Comparison of ENCODE assay signal across 23 cellular contexts in the genomic region with DNA sequence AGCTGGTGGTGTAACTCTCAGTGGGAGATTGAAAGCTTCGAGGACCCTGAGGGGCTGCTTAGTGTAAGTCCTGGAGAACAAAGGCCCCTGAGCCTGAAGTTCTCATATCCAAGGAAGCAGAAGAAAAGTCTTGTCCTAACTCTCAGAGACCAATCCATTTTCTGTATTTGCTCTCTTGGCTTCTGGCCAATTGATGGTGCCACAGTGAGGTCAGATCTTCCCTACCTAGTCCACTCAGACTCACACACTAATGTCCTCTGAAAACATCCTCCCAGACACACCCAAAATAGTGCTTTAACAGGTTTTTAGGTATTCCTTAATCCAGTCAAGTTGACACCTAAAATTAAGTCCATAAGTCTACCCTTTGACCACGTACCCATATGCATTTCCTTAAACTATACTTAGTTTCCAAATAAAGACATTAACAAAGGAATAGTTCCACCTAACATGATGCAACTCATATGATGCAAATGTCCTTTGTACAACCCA. TPM values are rescaled to one million over a fixed set of nuclear protein-coding genes. Genes with fewer than 3 reads are reported as not detected.
A peak's percentile ranks its signal among the peaks of the same experiment; 100 is the strongest.
DNase-seq lines count a peak whose midpoint lies in the region; ATAC-seq and TF ChIP-seq lines count a peak whose summit lies in the region.
"Had no signal": no experiment of that assay in that cellular context is flagged by ENCODE, and none has a peak within 500 bp of the region (broad histone marks: within the 10 kb centered on the region; RNA-seq: fewer than 3 reads in every experiment).

No MANE protein-coding gene starts in this region.

- no peaks in the 10 kb centered on the region for H4K20me1 ChIP-seq in mammary epithelial cell (ENCODE audit: insufficient read depth, low read length)

- no peak for TF ChIP-seq CTCF in MCF 10A (IDR thresholded peaks at IDR 0.05; ENCODE audit: unreplicated experiment)
- no peak for TF ChIP-seq CTCF in mammary epithelial cell (conservative IDR thresholded peaks at IDR 0.05 in 1 of 2, IDR thresholded peaks at IDR 0.05 in 1 of 2; ENCODE audit: extremely low read depth in 1 of 2, insufficient read depth in 1 of 2, low read depth in 1 of 2, low read length in 2 of 2)

- no peaks in the 10 kb centered on the region for H3K27me3 Mint-ChIP-seq in MCF 10A (ENCODE audit: insufficient read depth, unreplicated experiment)

- H3K4me1 Mint-ChIP-seq in MCF 10A (ENCODE audit: insufficient read depth, unreplicated experiment), result peaks cover 10% of the 10 kb centered on the region

- H3K4me3 ChIP-seq in mammary epithelial cell (replicated peaks in 1 of 3; ENCODE audit: insufficient read depth in 1 of 3, low read depth in 2 of 3, low read length in 3 of 3) (no peak overlapping the region), esophagus (ENCODE audit: low read depth in 1 of 2, low read length in 2 of 2) (no peak overlapping the region)
- H3K4me3 ChIP-seq: smooth muscle cell had no signal

- no peaks in the 10 kb centered on the region for H3K9me3 Mint-ChIP-seq in MCF 10A (ENCODE audit: unreplicated experiment)

- POLR2A ChIA-PET in MCF 10A (lab: Yijun Ruan, JAX), result interaction anchor here (0.7 to 0.8 kb wide), 2 partner anchors 29 to 1506 kb away, joined by 3 read pairs; partner anchors contain the start of gene ZNF292

- H3K4me1 ChIP-seq in mammary epithelial cell (ENCODE audit: insufficient read depth, low read length), result no peaks in the 10 kb centered on the region
- H3K4me1 ChIP-seq in esophagus (ENCODE audit: control insufficient read depth in 2 of 2, insufficient read depth in 2 of 2, low read length in 1 of 2), result peaks cover 2 to 7% of the 10 kb centered on the region in 2 donors
- H3K4me1 ChIP-seq: BE2C had no signal

- in situ Hi-C loops in mammary epithelial cell (cut with MboI; ENCODE audit: low sequenced_read_pairs in 2 of 2), result no loop called here

- H3K9ac ChIP-seq in mammary epithelial cell (ENCODE audit: insufficient read depth, low read length), result no peak overlapping the region

- H3K36me3 Mint-ChIP-seq in MCF 10A (ENCODE audit: insufficient read depth, unreplicated experiment), result peaks cover 20% of the 10 kb centered on the region

- 100% methylated on average over 2 of the region's 2 CpGs for WGBS in mammary epithelial cell (ENCODE audit: low coverage, missing lambda C conversion rate)
- WGBS in esophagus, 2 donors, result 81 to 90% methylated on average over 2 of the region's 2 CpGs

- H2AFZ ChIP-seq in mammary epithelial cell (ENCODE audit: low read depth, low read length), result no peak overlapping the region

- H3K79me2 ChIP-seq in mammary epithelial cell (ENCODE audit: insufficient read depth, low read length), result peaks cover 89% of the 10 kb centered on the region

- BruUV-seq in MCF 10A (replicated peaks; lab: Mats Ljungman, UMichigan) (no TSS peak), mammary epithelial cell (replicated peaks; lab: Mats Ljungman, UMichigan) (no TSS peak)

- H3K36me3 ChIP-seq in mammary epithelial cell (ENCODE audit: insufficient read depth, low read length), result peaks cover 5% of the 10 kb centered on the region
- no peaks in the 10 kb centered on the region for H3K36me3 ChIP-seq in esophagus (ENCODE audit: control insufficient read depth in 2 of 2, insufficient read depth in 2 of 2, low read length in 1 of 2)

- intact Hi-C loops in MCF 10A (cut with micrococcal nuclease), result no loop called here
- intact Hi-C loops in mammary epithelial cell (cut with micrococcal nuclease), result no loop called here
- intact Hi-C loops in posterior vena cava (cut with DNase I), result no loop called here

- CTCF ChIA-PET in MCF 10A (lab: Yijun Ruan, JAX) (no interaction called here), mammary epithelial cell (lab: Charles Lee; ENCODE audit: low non-redundant PET) (no interaction called here)

- no peak overlapping the region for H3K4me2 ChIP-seq in mammary epithelial cell (ENCODE audit: insufficient read depth, low read depth, low read length)
- H3K4me2 ChIP-seq: smooth muscle cell had no signal

- no peak overlapping the region for H3K27ac Mint-ChIP-seq in MCF 10A (ENCODE audit: low read depth, unreplicated experiment)

- DNase-seq in DMS53 (lab: John Stamatoyannopoulos, UW), result peak; percentile 11
- no peak for DNase-seq in DMS53 treated with DMSO at 0.1 percent for 48 hours (lab: John Stamatoyannopoulos, UW; ENCODE audit: unreplicated experiment)
- peak; percentile 4 for DNase-seq in MCF 10A (ENCODE audit: unreplicated experiment)
- no peak for DNase-seq in mammary epithelial cell
- DNase-seq in posterior vena cava (ENCODE audit: low spot score), result no peak
- no peak for DNase-seq in UCSD-AML1 (lab: John Stamatoyannopoulos, UW; ENCODE audit: unreplicated experiment)
- DNase-seq: activated effector memory CD4-positive, alpha-beta T cell treated with Interleukin-2 at 50 U/mL for 16 hours; BE2C; Calu3; caudate nucleus; GDM1; H7; Kasumi-1; left cardiac atrium; NCI-H1694; NCI-H524; Right ventricle myocardium superior; stimulated activated CD4-positive, alpha-beta T cell treated with anti-CD3 and anti-CD28 coated beads, Interleukin-4, amount 100 ng/mL, for 1 hour; T-helper 1 cell had no signal

- H3K27me3 ChIP-seq in mammary epithelial cell (ENCODE audit: insufficient read depth, low read length) (no peaks in the 10 kb centered on the region), esophagus (ENCODE audit: control insufficient read depth in 1 of 2, insufficient read depth in 2 of 2, low read length in 2 of 2) (no peaks in the 10 kb centered on the region)
- H3K27me3 ChIP-seq: BE2C had no signal

- H3K4me3 Mint-ChIP-seq in MCF 10A (ENCODE audit: unreplicated experiment), result no peak overlapping the region

- H3K27ac ChIP-seq in mammary epithelial cell (ENCODE audit: insufficient read depth, low read depth, low read length), result no peak overlapping the region
- peak overlapping the region; percentile 5 to 80 for H3K27ac ChIP-seq in esophagus (ENCODE audit: low read depth in 2 of 2, low read length in 1 of 2)
- H3K27ac ChIP-seq: VCaP had no signal

- ATAC-seq in GM19463 (IDR thresholded peaks at IDR 0.05; ENCODE audit: unreplicated experiment), result no peak
- ATAC-seq: left cardiac atrium had no signal

- dilution Hi-C loops in mammary epithelial cell (cut with HindIII; ENCODE audit: low sequenced_read_pairs), result no loop called here

- no peaks in the 10 kb centered on the region for H3K9me3 ChIP-seq in mammary epithelial cell (replicated peaks; ENCODE audit: insufficient read depth, low read length)
- no peaks in the 10 kb centered on the region for H3K9me3 ChIP-seq in esophagus (ENCODE audit: control insufficient read depth in 2 of 2, insufficient read depth in 1 of 2, low read depth in 1 of 2, low read length in 1 of 2)
- H3K9me3 ChIP-seq: BE2C had no signal

RNA-seq across cellular contexts. Expression of gene ZNF292, which starts 29.4 kb away (rescaled TPM):
- total RNA-seq in MCF 10A (2022) (17.1 and 24.4 TPM in 2 replicates), mammary epithelial cell (10 to 100 TPM; 27.1 to 27.5 TPM), posterior vena cava (10 to 100 TPM; 46.5 to 61.2 TPM)
- polyA plus RNA-seq in mammary epithelial cell (6.1 TPM), esophagus (1 to 10 TPM; 4.2 to 6.1 TPM)
- 14.6 TPM for polyA minus RNA-seq in mammary epithelial cell

Comparison
In these comparisons a context has a peak if more than half of its experiments do, and no peak if none do; other contexts are left out.
1. DNase-seq: peak in DMS53 (single experiment) and MCF 10A (single experiment); none in DMS53 treated with DMSO at 0.1 percent for 48 hours (single experiment), mammary epithelial cell (single experiment), posterior vena cava (single experiment) and UCSD-AML1 (single experiment).